Comparison of ENCODE assay signal across 1 cellular context in the genomic region with DNA sequence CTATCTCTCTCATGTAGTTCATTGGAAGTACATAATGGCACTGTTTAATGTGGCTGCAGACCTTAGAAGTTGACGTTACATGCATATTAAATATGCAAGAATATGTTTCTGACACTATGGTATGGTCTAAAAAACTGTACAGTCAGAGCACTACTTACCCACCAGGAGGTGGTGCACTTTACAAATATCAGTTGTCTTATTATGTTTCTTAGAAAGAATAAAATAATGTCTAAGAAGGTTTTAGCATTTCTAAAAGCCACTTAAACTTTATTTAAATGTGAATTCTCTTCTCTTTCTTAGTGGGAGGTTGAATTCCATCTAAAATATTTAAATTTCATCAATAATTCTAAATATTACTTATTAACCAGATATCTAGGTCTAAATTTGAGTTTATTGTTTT.
TF ChIP-seq lines count a peak whose summit lies in the region.

No MANE protein-coding gene starts in this region.

TF ChIP-seq in HCT116, 20 proteins besides CTCF, POLR2A, EP300 and RAD21 (continued from another document):
- TF ChIP-seq REST (IDR thresholded peaks at IDR 0.05; ENCODE audit: low read depth) (no peak), ZNF274 (IDR thresholded peaks at IDR 0.05; ENCODE audit: low read depth, low read length) (no peak), JUND (IDR thresholded peaks at IDR 0.05) (no peak), ELF1 (IDR thresholded peaks at IDR 0.05; ENCODE audit: borderline replicate concordance, low read depth) (no peak), SP1 (IDR thresholded peaks at IDR 0.05; ENCODE audit: low read depth) (no peak)
- TF ChIP-seq, protein P1, sequence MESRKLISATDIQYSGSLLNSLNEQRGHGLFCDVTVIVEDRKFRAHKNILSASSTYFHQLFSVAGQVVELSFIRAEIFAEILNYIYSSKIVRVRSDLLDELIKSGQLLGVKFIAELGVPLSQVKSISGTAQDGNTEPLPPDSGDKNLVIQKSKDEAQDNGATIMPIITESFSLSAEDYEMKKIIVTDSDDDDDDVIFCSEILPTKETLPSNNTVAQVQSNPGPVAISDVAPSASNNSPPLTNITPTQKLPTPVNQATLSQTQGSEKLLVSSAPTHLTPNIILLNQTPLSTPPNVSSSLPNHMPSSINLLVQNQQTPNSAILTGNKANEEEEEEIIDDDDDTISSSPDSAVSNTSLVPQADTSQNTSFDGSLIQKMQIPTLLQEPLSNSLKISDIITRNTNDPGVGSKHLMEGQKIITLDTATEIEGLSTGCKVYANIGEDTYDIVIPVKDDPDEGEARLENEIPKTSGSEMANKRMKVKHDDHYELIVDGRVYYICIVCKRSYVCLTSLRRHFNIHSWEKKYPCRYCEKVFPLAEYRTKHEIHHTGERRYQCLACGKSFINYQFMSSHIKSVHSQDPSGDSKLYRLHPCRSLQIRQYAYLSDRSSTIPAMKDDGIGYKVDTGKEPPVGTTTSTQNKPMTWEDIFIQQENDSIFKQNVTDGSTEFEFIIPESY (IDR thresholded peaks at IDR 0.05; ENCODE audit: extremely low read depth, insufficient replicate concordance, low read length), result no peak
